Comparison of ENCODE assay signal across 8 cellular contexts in genomic region chr19:45340232-45340898, GRCh38.
DNase-seq lines count a peak whose midpoint lies in the region; ATAC-seq lines count a peak whose summit lies in the region.

KLC3 (plus strand) TSS chr19:45340750; CDS start chr19:45345542, 4,792 bp downstream.

- no peaks in the 10 kb centered on the region for H3K9me3 Mint-ChIP-seq in stimulated activated naive B cell treated with anti-CD40 and anti-IgM and Interleukin-4, amounts not matched to agents 10 μg/mL and 1 μg/mL and 100 μg/mL, for 72 hours

- H3K4me3 Mint-ChIP-seq in stimulated activated naive B cell treated with anti-CD40 and anti-IgM and Interleukin-4, amounts not matched to agents 10 μg/mL and 1 μg/mL and 100 μg/mL, for 72 hours, result peak within 1 kb of the TSS; percentile 46 to 67

- no peaks in the 10 kb centered on the region for H3K36me3 Mint-ChIP-seq in stimulated activated naive B cell treated with anti-CD40 and anti-IgM and Interleukin-4, amounts not matched to agents 10 μg/mL and 1 μg/mL and 100 μg/mL, for 72 hours

- DNase-seq in DMS153 (lab: John Stamatoyannopoulos, UW) (peak; percentile 8), NCI-H345 treated with DMSO at 0.1 percent for 48 hours (lab: John Stamatoyannopoulos, UW; ENCODE audit: unreplicated experiment) (peak; percentile 2), iPS-NIHi7 (ENCODE audit: extremely low spot score) (peak; percentile 91), middle frontal gyrus (ENCODE audit: extremely low spot score, low spot score) (no peak)
- peak; percentile 10 for DNase-seq in activated effector memory CD4-positive, alpha-beta T cell treated with Interleukin-2 at 50 U/mL for 16 hours
- DNase-seq in stimulated activated naive B cell treated with anti-CD40 and anti-IgM and Interleukin-4, amounts not matched to agents 10 μg/mL and 1 μg/mL and 100 μg/mL, for 72 hours, result no peak

- peaks cover 6 to 12% of the 10 kb centered on the region in 2 donors for H3K4me1 Mint-ChIP-seq in stimulated activated naive B cell treated with anti-CD40 and anti-IgM and Interleukin-4, amounts not matched to agents 10 μg/mL and 1 μg/mL and 100 μg/mL, for 72 hours

- H3K27me3 Mint-ChIP-seq in stimulated activated naive B cell treated with anti-CD40 and anti-IgM and Interleukin-4, amounts not matched to agents 10 μg/mL and 1 μg/mL and 100 μg/mL, for 72 hours, result peaks cover 30 to 31% of the 10 kb centered on the region in 2 donors

- H3K27ac Mint-ChIP-seq in stimulated activated naive B cell treated with anti-CD40 and anti-IgM and Interleukin-4, amounts not matched to agents 10 μg/mL and 1 μg/mL and 100 μg/mL, for 72 hours, result peak within 1 kb of the TSS; percentile 70

- ATAC-seq in stimulated activated naive B cell treated with anti-CD40 and anti-IgM and Interleukin-4, amounts not matched to agents 10 μg/mL and 1 μg/mL and 100 μg/mL, for 72 hours (replicated peaks), result peak in 1 of 2 donors; percentile 19
- no peak for ATAC-seq in GM18502 (IDR thresholded peaks at IDR 0.05; ENCODE audit: poor library complexity, unreplicated experiment)
- ATAC-seq in HG03045 (IDR thresholded peaks at IDR 0.05; ENCODE audit: unreplicated experiment), result no peak

Comparison
In these comparisons a context has a peak if more than half of its experiments do, and no peak if none do; other contexts are left out.
1. DNase-seq: peak in DMS153 (single experiment), NCI-H345 treated with DMSO at 0.1 percent for 48 hours (single experiment), activated effector memory CD4-positive, alpha-beta T cell treated with Interleukin-2 at 50 U/mL for 16 hours (single experiment) and iPS-NIHi7 (single experiment); none in stimulated activated naive B cell treated with anti-CD40 and anti-IgM and Interleukin-4, amounts not matched to agents 10 μg/mL and 1 μg/mL and 100 μg/mL, for 72 hours (single experiment) and middle frontal gyrus (single experiment).